17 cellular contexts compared by ENCODE assay signal in genomic region chr16:87129771-87130170, GRCh38.
A peak's percentile ranks its signal among the peaks of the same experiment; 100 is the strongest.
DNase-seq lines count a peak whose midpoint lies in the region; ATAC-seq, FAIRE-seq and TF ChIP-seq lines count a peak whose summit lies in the region.
"Had no signal": no experiment of that assay in that cellular context is flagged by ENCODE, and none has a peak within 500 bp of the region (broad histone marks: within the 10 kb centered on the region; RNA-seq: fewer than 3 reads in every experiment).

No MANE protein-coding gene starts in this region.

- POLR2A ChIA-PET in RWPE1 (lab: Yijun Ruan, JAX; ENCODE audit: low non-redundant PET) (no interaction called here), endothelial cell of umbilical vein (lab: Charles Lee) (interaction anchor here (0.5 kb wide), 1 partner anchor 15 kb away, joined by 4 read pairs; no protein-coding TSS in a partner anchor)

- no peaks in the 10 kb centered on the region for H3K9me2 ChIP-seq in GM23248 (ENCODE audit: insufficient read depth)

- peak overlapping the region; percentile 63 for H3K18ac ChIP-seq in neuronal stem cell (ENCODE audit: low read length)

- no peak overlapping the region for H3K23ac ChIP-seq in neuronal stem cell (ENCODE audit: low read depth, low read length, poor library complexity)

- H3K79me2 ChIP-seq in GM23248 (ENCODE audit: insufficient read depth), result no peaks in the 10 kb centered on the region
- H3K79me2 ChIP-seq in endothelial cell of umbilical vein (ENCODE audit: control insufficient read depth, insufficient read depth, low read length), result no peaks in the 10 kb centered on the region

- H3K79me1 ChIP-seq in neuronal stem cell (ENCODE audit: low read depth, low read length), result peaks cover 1% of the 10 kb centered on the region

- no peaks in the 10 kb centered on the region for H3K9me1 ChIP-seq in endothelial cell of umbilical vein (replicated peaks; ENCODE audit: control insufficient read depth, extremely low read depth, insufficient read depth, low read length)

- intact Hi-C loops in endothelial cell of umbilical vein (cut with micrococcal nuclease), result no loop called here
- intact Hi-C loops in vagina (cut with DNase I), result no loop called here
- intact Hi-C loops in body of pancreas (cut with DNase I), result no loop called here

- H3K14ac ChIP-seq in neuronal stem cell (ENCODE audit: low read length), result no peak overlapping the region

- no peak for FAIRE-seq in endothelial cell of umbilical vein (lab: Jason Lieb, UNC)
- FAIRE-seq: colon, H1 had no signal

- H3K36me3 ChIP-seq in GM23248 (ENCODE audit: low read depth) (no peaks in the 10 kb centered on the region), endothelial cell of umbilical vein (ENCODE audit: control insufficient read depth in 2 of 2, extremely low read depth in 1 of 2, insufficient read depth in 2 of 2, low read length in 2 of 2) (no peaks in the 10 kb centered on the region), neuronal stem cell (replicated peaks in 1 of 2; ENCODE audit: control insufficient read depth in 2 of 2, insufficient read depth in 2 of 2, low read length in 2 of 2) (peaks cover 0 to under 1% of the 10 kb centered on the region in 2 donors), vagina (no peaks in the 10 kb centered on the region), body of pancreas (replicated peaks in 1 of 2; ENCODE audit: insufficient read depth in 1 of 2, low read depth in 2 of 2) (no peaks in the 10 kb centered on the region)
- H3K36me3 ChIP-seq: Peyer's patch had no signal

- H2AFZ ChIP-seq in GM23248 (no peak overlapping the region), endothelial cell of umbilical vein (ENCODE audit: low read depth, low read length) (no peak overlapping the region), neuronal stem cell (ENCODE audit: low read length) (no peak overlapping the region)

- H4K20me1 ChIP-seq in GM23248 (ENCODE audit: insufficient read depth) (no peaks in the 10 kb centered on the region), endothelial cell of umbilical vein (replicated peaks; ENCODE audit: control insufficient read depth, extremely low read depth, insufficient read depth, low read length) (no peaks in the 10 kb centered on the region)

- dilution Hi-C loops in endothelial cell of umbilical vein (cut with MboI; ENCODE audit: extremely low pct_ligation_motif_present, low sequenced_read_pairs), result no loop called here

- no peak for ATAC-seq in body of pancreas

- no TSS peak for BruUV-seq in endothelial cell of umbilical vein (replicated peaks; lab: Mats Ljungman, UMichigan)

- peaks cover 38% of the 10 kb centered on the region for H3K27me3 ChIP-seq in GM23248 (replicated peaks; ENCODE audit: insufficient read depth)
- peaks cover 1 to 2% of the 10 kb centered on the region in 2 experiments for H3K27me3 ChIP-seq in endothelial cell of umbilical vein (ENCODE audit: control insufficient read depth in 2 of 2, insufficient read depth in 2 of 2, low read length in 2 of 2)
- H3K27me3 ChIP-seq in neuronal stem cell (ENCODE audit: control insufficient read depth in 3 of 3, insufficient read depth in 3 of 3, low read depth in 1 of 3, low read length in 3 of 3), result peaks cover 0 to 21% (median 2%) of the 10 kb centered on the region in 3 experiments
- no peaks in the 10 kb centered on the region for H3K27me3 ChIP-seq in vagina
- H3K27me3 ChIP-seq in body of pancreas, result no peaks in the 10 kb centered on the region
- H3K27me3 ChIP-seq: Peyer's patch had no signal

- in situ Hi-C loops in GM23248 (cut with MboI), result no loop called here

- H4K8ac ChIP-seq in neuronal stem cell (ENCODE audit: low read depth, low read length), result no peak overlapping the region

- TF ChIP-seq CTCF in RWPE1 (conservative IDR thresholded peaks at IDR 0.05; ENCODE audit: low read depth) (no peak), endothelial cell of umbilical vein (IDR thresholded peaks at IDR 0.05; ENCODE audit: extremely low read depth in 1 of 2, insufficient read depth in 1 of 2, low read depth in 1 of 2, low read length in 2 of 2) (no peak), vagina (IDR thresholded peaks at IDR 0.05) (no peak), body of pancreas (IDR thresholded peaks at IDR 0.05) (no peak)

- no peak overlapping the region for H2BK12ac ChIP-seq in neuronal stem cell (ENCODE audit: low read length)

- H3K4me1 ChIP-seq in GM23248 (ENCODE audit: insufficient read depth) (peaks cover 7% of the 10 kb centered on the region; the same call in 1 of the 2 replicates), endothelial cell of umbilical vein (ENCODE audit: control insufficient read depth, extremely low read depth, insufficient read depth, low read length) (peaks cover 2% of the 10 kb centered on the region), neuronal stem cell (ENCODE audit: control insufficient read depth in 2 of 2, insufficient read depth in 1 of 2, low read depth in 1 of 2, low read length in 2 of 2) (peaks cover 6 to 23% of the 10 kb centered on the region in 2 donors), vagina (peaks cover 14% of the 10 kb centered on the region), body of pancreas (peaks cover 23% of the 10 kb centered on the region)
- H3K4me1 ChIP-seq: Peyer's patch had no signal

- no peak for TF ChIP-seq POLR2A in endothelial cell of umbilical vein (IDR thresholded peaks at IDR 0.05; ENCODE audit: low read depth, low read length)
- no peak for TF ChIP-seq POLR2A in vagina (IDR thresholded peaks at IDR 0.05)
- TF ChIP-seq POLR2A in body of pancreas (IDR thresholded peaks at IDR 0.05), result no peak

- H2AK5ac ChIP-seq in neuronal stem cell (ENCODE audit: low read depth, low read length), result no peak overlapping the region

- 89 to 96% methylated on average over 3 to 4 of the region's 4 CpGs for WGBS in GM23248 (ENCODE audit: low coverage in 1 of 2, low lambda C conversion rate in 2 of 2, missing lambda C conversion rate in 2 of 2), 2 experiments
- WGBS in neuronal stem cell (ENCODE audit: extremely low coverage in 2 of 2, insufficient read length in 2 of 2, insufficient replicate concordance in 1 of 2), 2 donors, result no CpG with 5 or more reads among the region's 4 CpGs
- WGBS in body of pancreas, 2 donors, result 79 to 89% methylated on average over 2 to 4 of the region's 4 CpGs

- H3K27ac ChIP-seq in GM23248 (no peak overlapping the region), RWPE1 (peak overlapping the region; percentile 39; the same call in 1 of the 2 replicates), endothelial cell of umbilical vein (ENCODE audit: insufficient read depth, low read depth, low read length) (no peak overlapping the region), neuronal stem cell (replicated peaks; ENCODE audit: low read length) (no peak overlapping the region), vagina (no peak overlapping the region), body of pancreas (no peak overlapping the region)
- H3K27ac ChIP-seq: Peyer's patch, skin epidermis had no signal

- H3K9ac ChIP-seq in GM23248, result no peak overlapping the region
- H3K9ac ChIP-seq in endothelial cell of umbilical vein (replicated peaks; ENCODE audit: extremely low read depth, insufficient read depth, low read length), result no peak overlapping the region
- H3K9ac ChIP-seq in neuronal stem cell (ENCODE audit: low read depth, low read length, poor library complexity), result no peak overlapping the region

- no peak overlapping the region for H2BK120ac ChIP-seq in neuronal stem cell (ENCODE audit: low read depth, low read length)

- H3K4me3 ChIP-seq in GM23248 (no peak overlapping the region), endothelial cell of umbilical vein (replicated peaks in 1 of 3; ENCODE audit: insufficient read depth in 1 of 3, low read depth in 1 of 3, low read length in 3 of 3) (no peak overlapping the region), neuronal stem cell (ENCODE audit: low read length in 2 of 2) (no peak overlapping the region), vagina (no peak overlapping the region), body of pancreas (no peak overlapping the region)
- H3K4me3 ChIP-seq: Peyer's patch, skin epidermis had no signal

- peak; percentile 29 for DNase-seq in GM23248
- peak; percentile 62 for DNase-seq in RWPE1 (ENCODE audit: low spot score)
- peak; percentile 58 for DNase-seq in endothelial cell of umbilical vein (ENCODE audit: low read depth, low spot score)
- no peak for DNase-seq in neuronal stem cell (ENCODE audit: low spot score)
- DNase-seq in vagina (ENCODE audit: extremely low spot score in 2 of 2), result no peak
- DNase-seq in ureter (ENCODE audit: low spot score), result no peak
- no peak for DNase-seq in body of pancreas
- DNase-seq in SW 1271 (lab: John Stamatoyannopoulos, UW), result no peak
- DNase-seq: NCI-H1436; NCI-H524 treated with DMSO at 0.1 percent for 48 hours; nucleus accumbens; Peyer's patch; stimulated activated naive CD4-positive, alpha-beta T cell treated with Interleukin-2 at 50 U/mL for 16 hours; T-helper 2 cell had no signal

- no peak overlapping the region for H2BK15ac ChIP-seq in neuronal stem cell (ENCODE audit: low read length)

- H3K4me2 ChIP-seq in GM23248 (ENCODE audit: unreplicated experiment) (no peak overlapping the region), endothelial cell of umbilical vein (ENCODE audit: insufficient read depth, low read length) (no peak overlapping the region), neuronal stem cell (ENCODE audit: insufficient read depth, low read length, poor library complexity, severe bottlenecking) (no peak overlapping the region)

- H3K4ac ChIP-seq in neuronal stem cell (ENCODE audit: low read length), result no peak overlapping the region

- no peak overlapping the region for H4K91ac ChIP-seq in neuronal stem cell (ENCODE audit: low read depth, low read length, poor library complexity)

- CTCF ChIA-PET in RWPE1 (lab: Yijun Ruan, JAX) (interaction anchor here (0.6 to 0.7 kb wide), 2 partner anchors 73 to 199 kb away, joined by 3 read pairs; no protein-coding TSS in a partner anchor), endothelial cell of umbilical vein (lab: Charles Lee) (interaction anchor here (0.8 to 1.8 kb wide), 4 partner anchors 12 to 149 kb away, joined by 3 to 10 read pairs (median 3); no protein-coding TSS in a partner anchor)

- no peaks in the 10 kb centered on the region for H3F3A ChIP-seq in GM23248 (ENCODE audit: insufficient read depth)

- no peak overlapping the region for H2BK5ac ChIP-seq in neuronal stem cell (ENCODE audit: low read length)

- H3K9me3 ChIP-seq in GM23248 (ENCODE audit: low read depth) (no peaks in the 10 kb centered on the region), endothelial cell of umbilical vein (replicated peaks; ENCODE audit: control insufficient read depth, insufficient read depth, low read length) (no peaks in the 10 kb centered on the region), neuronal stem cell (replicated peaks in 1 of 2; ENCODE audit: control insufficient read depth in 2 of 2, insufficient read depth in 1 of 2, low read depth in 1 of 2, low read length in 2 of 2) (peaks cover 0 to 7% of the 10 kb centered on the region in 2 donors), vagina (no peaks in the 10 kb centered on the region), body of pancreas (no peaks in the 10 kb centered on the region)

TF ChIP-seq in endothelial cell of umbilical vein, 7 proteins besides CTCF, POLR2A, EP300 and RAD21 (continues in another document):
- TF ChIP-seq, protein P1, sequence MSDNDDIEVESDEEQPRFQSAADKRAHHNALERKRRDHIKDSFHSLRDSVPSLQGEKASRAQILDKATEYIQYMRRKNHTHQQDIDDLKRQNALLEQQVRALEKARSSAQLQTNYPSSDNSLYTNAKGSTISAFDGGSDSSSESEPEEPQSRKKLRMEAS (IDR thresholded peaks at IDR 0.05; ENCODE audit: insufficient read depth, insufficient read length), result no peak
- no peak for TF ChIP-seq MYC (IDR thresholded peaks at IDR 0.05; ENCODE audit: low read depth, low read length)

Comparison
In these comparisons a context has a peak if more than half of its experiments do, and no peak if none do; other contexts are left out.
1. DNase-seq: peak in GM23248 (single experiment), RWPE1 (single experiment) and endothelial cell of umbilical vein (single experiment); none in neuronal stem cell (single experiment), vagina (0 of 2), ureter (single experiment), body of pancreas (0 of 4) and SW 1271 (0 of 2).